Comparison of ENCODE assay signal across 11 cellular contexts in genomic region chr3:56131976-56132590, GRCh38.
DNase-seq lines count a peak whose midpoint lies in the region; ATAC-seq and TF ChIP-seq lines count a peak whose summit lies in the region.
"Had no signal": no experiment of that assay in that cellular context is flagged by ENCODE, and none has a peak within 500 bp of the region (broad histone marks: within the 10 kb centered on the region; RNA-seq: fewer than 3 reads in every experiment).

No MANE protein-coding gene starts in this region.

- H2AK9ac ChIP-seq in IMR-90 (replicated peaks; ENCODE audit: low read depth, low read length, poor library complexity) = no peak overlapping the region

- no peak overlapping the region for H2AFZ ChIP-seq in IMR-90 (replicated peaks; ENCODE audit: low read length, poor library complexity)

- peak; percentile 88 for ATAC-seq in IMR-90 (ENCODE audit: low read depth)
- ATAC-seq in GM18861 (IDR thresholded peaks at IDR 0.05; ENCODE audit: unreplicated experiment) = no peak
- ATAC-seq: body of pancreas had no signal

- H3K4me2 ChIP-seq in IMR-90 (ENCODE audit: low read depth, low read length) = peak overlapping the region; percentile 71

- H3K27me3 ChIP-seq in IMR-90 (ENCODE audit: control insufficient read depth, insufficient read depth, low read length) (peaks cover 6% of the 10 kb centered on the region), right atrium auricular region (no peaks in the 10 kb centered on the region)
- H3K27me3 ChIP-seq: body of pancreas had no signal

- H2AK5ac ChIP-seq in IMR-90 (ENCODE audit: low read depth, low read length) = no peak overlapping the region

- BruUV-seq in IMR-90 (replicated peaks; lab: Mats Ljungman, UMichigan) = no TSS peak
- BruUV-seq in MCF 10A (replicated peaks; lab: Mats Ljungman, UMichigan) = no TSS peak

- H3K36me3 ChIP-seq in IMR-90 (ENCODE audit: control insufficient read depth, insufficient read depth, low read length) = no peaks in the 10 kb centered on the region
- no peaks in the 10 kb centered on the region for H3K36me3 ChIP-seq in right atrium auricular region

- no peaks in the 10 kb centered on the region for H3K36me3 Mint-ChIP-seq in MCF 10A (ENCODE audit: insufficient read depth, unreplicated experiment)

- H4K20me1 ChIP-seq in IMR-90 (ENCODE audit: insufficient read depth, low read length) = no peaks in the 10 kb centered on the region; the same call in 1 of the 2 replicates

- H3K4me1 ChIP-seq in IMR-90 (ENCODE audit: control insufficient read depth, insufficient read depth, low read length) = peaks cover 3% of the 10 kb centered on the region
- no peaks in the 10 kb centered on the region for H3K4me1 ChIP-seq in right atrium auricular region
- H3K4me1 ChIP-seq: body of pancreas had no signal

- POLR2A ChIA-PET in IMR-90 (lab: Charles Lee; ENCODE audit: unreplicated experiment) (no interaction called here), MCF 10A (lab: Yijun Ruan, JAX) (interaction anchor here (0.6 to 2.0 kb wide), 6 partner anchors 10 to 55 kb away, joined by 3 to 6 read pairs (median 3); no protein-coding TSS in a partner anchor)

- H3K27me3 Mint-ChIP-seq in MCF 10A (ENCODE audit: insufficient read depth, unreplicated experiment) = no peaks in the 10 kb centered on the region

- H3K23ac ChIP-seq in IMR-90 (ENCODE audit: low read depth, low read length) = no peak overlapping the region

- no peak overlapping the region for H2BK5ac ChIP-seq in IMR-90 (ENCODE audit: low read depth, low read length, poor library complexity, severe bottlenecking)

- no peaks in the 10 kb centered on the region for H3K9me3 Mint-ChIP-seq in MCF 10A (ENCODE audit: unreplicated experiment)

- no peak overlapping the region for H3K56ac ChIP-seq in IMR-90 (ENCODE audit: extremely low read depth, insufficient read depth, low read length)

- intact Hi-C loops in IMR-90 (cut with micrococcal nuclease) (loop anchor here (5.0 to 10.0 kb wide), 2 partner anchors 647 to 1135 kb away; partner anchors contain the start of gene WNT5A), MCF 10A (cut with micrococcal nuclease) (loop anchor here (10.0 kb wide), 1 partner anchor 247 kb away; no protein-coding TSS in a partner anchor)

- H3K14ac ChIP-seq in IMR-90 (replicated peaks; ENCODE audit: low read depth, low read length) = no peak overlapping the region

- no peak overlapping the region; the same call in 1 of the 2 replicates for H4K5ac ChIP-seq in IMR-90 (ENCODE audit: low read depth, low read length)

- no peak for TF ChIP-seq RAD21 in IMR-90 (IDR thresholded peaks at IDR 0.05; ENCODE audit: low read length)

- no peak overlapping the region for H4K8ac ChIP-seq in IMR-90 (ENCODE audit: low read depth in 2 of 2, low read length in 2 of 2)

- H2BK20ac ChIP-seq in IMR-90 (ENCODE audit: low read depth, low read length) = peak overlapping the region; percentile 62

- H2BK15ac ChIP-seq in IMR-90 (ENCODE audit: low read depth, low read length) = no peak overlapping the region

- H3K4me3 ChIP-seq in IMR-90 (ENCODE audit: insufficient read depth, low read depth, low read length) = no peak overlapping the region
- no peak overlapping the region for H3K4me3 ChIP-seq in right atrium auricular region
- H3K4me3 ChIP-seq: body of pancreas had no signal

- CTCF ChIA-PET in IMR-90 (lab: Yijun Ruan, JAX) = no interaction called here
- CTCF ChIA-PET in MCF 10A (lab: Yijun Ruan, JAX) = interaction anchor here (1.1 kb wide), 1 partner anchor 19 kb away, joined by 3 read pairs; no protein-coding TSS in a partner anchor

- H3K4me3 Mint-ChIP-seq in MCF 10A (ENCODE audit: unreplicated experiment) = no peak overlapping the region

- H3K9me3 ChIP-seq in IMR-90 (ENCODE audit: control insufficient read depth, insufficient read depth, low read length) (no peaks in the 10 kb centered on the region), right atrium auricular region (no peaks in the 10 kb centered on the region)
- H3K9me3 ChIP-seq: body of pancreas had no signal

- H3K4me1 Mint-ChIP-seq in MCF 10A (ENCODE audit: insufficient read depth, unreplicated experiment) = peaks cover 36% of the 10 kb centered on the region

- no peaks in the 10 kb centered on the region for H3K79me1 ChIP-seq in IMR-90 (ENCODE audit: low read depth in 1 of 2, low read length in 2 of 2)

- H3K9me1 ChIP-seq in IMR-90 (ENCODE audit: insufficient read depth, low read length) = no peaks in the 10 kb centered on the region

- no peak overlapping the region for H3K9ac ChIP-seq in IMR-90 (ENCODE audit: low read depth, low read length)

- in situ Hi-C loops in IMR-90 (cut with MboI; ENCODE audit: low sequenced_read_pairs) = no loop called here

- WGBS in IMR-90 (ENCODE audit: extremely low coverage in 2 of 2, insufficient read length in 1 of 2), 2 experiments = no CpG with 5 or more reads among the region's 3 CpGs

- dilution Hi-C loops in IMR-90 (cut with HindIII; ENCODE audit: low sequenced_read_pairs, unreplicated experiment) = no loop called here

- no peak overlapping the region for H4K91ac ChIP-seq in IMR-90 (ENCODE audit: insufficient read depth, low read depth, low read length)

- no peak overlapping the region for H3K4ac ChIP-seq in IMR-90 (ENCODE audit: low read depth, low read length)

- TF ChIP-seq CTCF in IMR-90 (conservative IDR thresholded peaks at IDR 0.05; ENCODE audit: low read depth, low read length) = no peak
- TF ChIP-seq CTCF in MCF 10A (IDR thresholded peaks at IDR 0.05; ENCODE audit: unreplicated experiment) = no peak
- no peak for TF ChIP-seq CTCF in right atrium auricular region (IDR thresholded peaks at IDR 0.05)

- peak; percentile 3 for DNase-seq in CD1c-positive myeloid dendritic cell (ENCODE audit: extremely low spot score)
- peak; percentile 95 for DNase-seq in IMR-90
- peak; percentile 95 for DNase-seq in MCF 10A (ENCODE audit: unreplicated experiment)
- DNase-seq in mucosa of gallbladder (ENCODE audit: low spot score) = peak; percentile 15
- DNase-seq in NCI-H1694 (lab: John Stamatoyannopoulos, UW) = no peak
- no peak for DNase-seq in NCI-H345 treated with DMSO at 0.1 percent for 48 hours (lab: John Stamatoyannopoulos, UW; ENCODE audit: unreplicated experiment)
- no peak for DNase-seq in right atrium auricular region (ENCODE audit: low spot score)
- DNase-seq: NCI-H526 treated with DMSO at 0.1 percent for 48 hours, retina had no signal

- TF ChIP-seq POLR2A in IMR-90 (IDR thresholded peaks at IDR 0.05; ENCODE audit: low read depth, low read length) = no peak

- H2BK120ac ChIP-seq in IMR-90 (ENCODE audit: low read depth, low read length) = peak overlapping the region; percentile 45; the same call in 1 of the 2 replicates

- H3K18ac ChIP-seq in IMR-90 (ENCODE audit: low read depth, low read length) = peak overlapping the region; percentile 46; the same call in 1 of the 2 replicates

- no peak overlapping the region for H3K27ac Mint-ChIP-seq in MCF 10A (ENCODE audit: low read depth, unreplicated experiment)

- H3K27ac ChIP-seq in IMR-90 (ENCODE audit: insufficient read depth, low read length) (peak overlapping the region; percentile 80; the same call in 1 of the 2 replicates), right atrium auricular region (no peak overlapping the region)
- H3K27ac ChIP-seq: body of pancreas had no signal

TF ChIP-seq in IMR-90, 13 proteins besides CTCF, POLR2A, EP300 and RAD21:
- TF ChIP-seq BHLHE40 (IDR thresholded peaks at IDR 0.05; ENCODE audit: low read depth, low read length) (peak; percentile 92), RCOR1 (IDR thresholded peaks at IDR 0.05; ENCODE audit: insufficient replicate concordance, low read length) (peak; percentile 37), USF2 (IDR thresholded peaks at IDR 0.05; ENCODE audit: low read depth, low read length) (no peak), MXI1 (IDR thresholded peaks at IDR 0.05; ENCODE audit: borderline replicate concordance, low read depth, low read length) (no peak), MAFK (IDR thresholded peaks at IDR 0.05; ENCODE audit: low read depth, low read length) (0 out of 2 replicates have a peak, but pooled peaks have one; percentile 3), CEBPB (IDR thresholded peaks at IDR 0.05; ENCODE audit: low read depth, low read length) (peak; percentile 92), RFX5 (IDR thresholded peaks at IDR 0.05; ENCODE audit: low read depth, low read length) (peak; percentile 48; the same call in 1 of the 2 replicates), NFE2L2 (IDR thresholded peaks at IDR 0.05; ENCODE audit: low read depth, low read length) (no peak), SMC3 (IDR thresholded peaks at IDR 0.05; ENCODE audit: low read depth, low read length) (no peak), FOS (IDR thresholded peaks at IDR 0.05; ENCODE audit: low read depth, low read length) (peak; percentile 99), MAZ (IDR thresholded peaks at IDR 0.05; ENCODE audit: borderline replicate concordance, low read depth, low read length) (peak; percentile 31; the same call in 1 of the 2 replicates), CHD1 (IDR thresholded peaks at IDR 0.05; ENCODE audit: low read depth, low read length) (no peak)
- TF ChIP-seq, protein P1, sequence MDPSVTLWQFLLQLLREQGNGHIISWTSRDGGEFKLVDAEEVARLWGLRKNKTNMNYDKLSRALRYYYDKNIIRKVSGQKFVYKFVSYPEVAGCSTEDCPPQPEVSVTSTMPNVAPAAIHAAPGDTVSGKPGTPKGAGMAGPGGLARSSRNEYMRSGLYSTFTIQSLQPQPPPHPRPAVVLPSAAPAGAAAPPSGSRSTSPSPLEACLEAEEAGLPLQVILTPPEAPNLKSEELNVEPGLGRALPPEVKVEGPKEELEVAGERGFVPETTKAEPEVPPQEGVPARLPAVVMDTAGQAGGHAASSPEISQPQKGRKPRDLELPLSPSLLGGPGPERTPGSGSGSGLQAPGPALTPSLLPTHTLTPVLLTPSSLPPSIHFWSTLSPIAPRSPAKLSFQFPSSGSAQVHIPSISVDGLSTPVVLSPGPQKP (IDR thresholded peaks at IDR 0.05; ENCODE audit: borderline replicate concordance, low read depth, low read length) = no peak

Comparison
In these comparisons a context has a peak if more than half of its experiments do, and no peak if none do; other contexts are left out.
1. DNase-seq: peak in CD1c-positive myeloid dendritic cell (single experiment), IMR-90 (single experiment), MCF 10A (single experiment) and mucosa of gallbladder (single experiment); none in NCI-H1694 (single experiment), NCI-H345 treated with DMSO at 0.1 percent for 48 hours (single experiment) and right atrium auricular region (single experiment).